In the genomic region with DNA sequence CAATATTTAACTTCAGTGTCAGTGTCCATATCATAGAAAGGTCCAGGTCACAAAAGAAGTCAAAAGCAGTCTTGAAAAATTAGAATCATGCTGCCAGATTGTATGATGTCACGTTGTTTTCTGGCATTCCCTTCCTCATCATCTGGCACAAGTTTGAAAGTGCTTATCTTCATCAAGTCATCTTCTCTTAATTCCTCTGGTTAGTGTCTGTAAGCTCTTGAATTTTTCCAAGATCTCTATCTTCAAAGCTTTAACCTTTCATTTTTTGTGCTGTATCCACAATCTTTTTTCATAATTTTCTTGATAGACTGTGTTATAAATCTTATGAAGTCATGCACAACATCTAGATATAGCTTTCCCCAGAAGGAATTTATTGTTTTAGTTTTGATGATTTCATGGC, we compare ENCODE assay signal across 14 cellular contexts.
"Had no signal": no experiment of that assay in that cellular context is flagged by ENCODE, and none has a peak within 500 bp of the region (broad histone marks: within the 10 kb centered on the region; RNA-seq: fewer than 3 reads in every experiment).

No MANE protein-coding gene starts in this region.

- DNase-seq: heart right ventricle; islet precursor cell; left ventricle myocardium inferior; naive thymus-derived CD4-positive, alpha-beta T cell; ovary; right lobe of liver; stimulated activated CD4-positive, alpha-beta T cell treated with anti-CD3 and anti-CD28 coated beads, Interleukin-1b, Interleukin-23, amount 100 ng/mL, for 48 hours; stimulated activated CD4-positive, alpha-beta T cell treated with anti-CD3 and anti-CD28 coated beads, Interleukin-4, amount 100 ng/mL, for 1 hour; stimulated activated naive CD4-positive, alpha-beta T cell; tibial artery; upper lobe of right lung had no signal

- H3K4me1 Mint-ChIP-seq: naive thymus-derived CD4-positive, alpha-beta T cell had no signal

- H3K36me3 Mint-ChIP-seq: naive thymus-derived CD4-positive, alpha-beta T cell; natural killer cell treated with Interleukin-12 subunit alpha and Interleukin-12 subunit beta and Interleukin-15 and Interleukin-18, amount 100 ng/mL, for 72 hours had no signal

- H3K4me3 Mint-ChIP-seq: naive thymus-derived CD4-positive, alpha-beta T cell; natural killer cell treated with Interleukin-12 subunit alpha and Interleukin-12 subunit beta and Interleukin-15 and Interleukin-18, amount 100 ng/mL, for 72 hours; stimulated activated naive CD8-positive, alpha-beta T cell treated with anti-CD3 and anti-CD28 coated beads, Interleukin-15, Interleukin-2, amounts not matched to agents 100 ng/mL and 50 ng/mL, for 24 hours had no signal

- H3K27me3 Mint-ChIP-seq: naive thymus-derived CD4-positive, alpha-beta T cell; natural killer cell treated with Interleukin-12 subunit alpha and Interleukin-12 subunit beta and Interleukin-15 and Interleukin-18, amount 100 ng/mL, for 72 hours; progenitor cell of endocrine pancreas; stimulated activated naive CD8-positive, alpha-beta T cell treated with anti-CD3 and anti-CD28 coated beads, Interleukin-15, Interleukin-2, amounts not matched to agents 100 ng/mL and 50 ng/mL, for 24 hours had no signal

- H3K27ac Mint-ChIP-seq: naive thymus-derived CD4-positive, alpha-beta T cell; natural killer cell treated with Interleukin-12 subunit alpha and Interleukin-12 subunit beta and Interleukin-15 and Interleukin-18, amount 100 ng/mL, for 72 hours; progenitor cell of endocrine pancreas; stimulated activated naive CD8-positive, alpha-beta T cell treated with anti-CD3 and anti-CD28 coated beads, Interleukin-15, Interleukin-2, amounts not matched to agents 100 ng/mL and 50 ng/mL, for 24 hours had no signal
